12 cellular contexts compared by ENCODE assay signal in the genomic region with DNA sequence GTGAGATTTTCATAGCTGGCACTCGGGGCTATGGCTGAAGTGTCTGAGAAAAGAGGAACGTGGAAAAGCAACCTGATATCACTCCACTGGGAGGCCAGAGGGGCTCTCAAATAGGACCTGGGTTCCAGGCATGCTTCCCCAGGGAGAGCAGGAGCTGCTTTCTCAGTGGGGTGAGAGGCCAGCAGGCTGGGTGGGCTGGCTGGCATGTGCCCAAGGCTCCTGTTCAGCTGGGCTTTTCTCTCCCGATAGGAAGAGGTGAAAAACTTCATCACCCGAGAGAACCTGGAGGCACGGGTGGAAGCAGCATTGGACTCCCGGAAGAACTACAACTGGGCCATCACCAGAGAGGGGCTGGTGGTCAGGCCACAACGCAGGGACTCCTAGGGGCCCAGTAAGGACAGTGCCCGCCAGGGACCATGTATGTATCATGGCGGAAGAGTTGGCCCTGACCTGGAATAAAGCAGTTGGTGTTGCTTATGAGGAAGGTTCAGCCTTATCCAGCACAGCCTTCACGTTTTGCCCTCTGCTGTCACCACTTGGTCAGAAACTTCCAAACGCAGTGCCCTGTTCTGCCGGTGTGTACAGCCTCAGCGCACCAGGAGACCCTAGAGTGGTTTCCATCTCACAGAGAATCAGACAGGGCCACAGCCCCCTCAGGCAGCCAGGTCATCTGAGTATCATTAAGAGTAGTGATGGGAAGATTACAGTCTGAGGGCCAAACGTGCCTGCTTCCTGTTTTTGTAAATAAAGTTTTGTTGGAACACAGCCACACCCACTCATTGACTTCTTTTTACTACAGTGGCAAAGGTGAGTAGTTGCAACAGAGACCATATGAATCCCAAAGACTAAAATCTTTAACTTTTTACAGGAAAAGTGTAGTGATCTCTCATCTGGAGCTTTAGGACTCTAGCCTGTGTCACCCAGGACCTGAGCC. TPM values are rescaled to one million over a fixed set of nuclear protein-coding genes. Genes with fewer than 3 reads are reported as not detected.
A peak's percentile ranks its signal among the peaks of the same experiment; 100 is the strongest.
DNase-seq lines count a peak whose midpoint lies in the region; ATAC-seq and TF ChIP-seq lines count a peak whose summit lies in the region.
"Had no signal": no experiment of that assay in that cellular context is flagged by ENCODE, and none has a peak within 500 bp of the region (broad histone marks: within the 10 kb centered on the region; RNA-seq: fewer than 3 reads in every experiment).

No MANE protein-coding gene starts in this region.

- no peaks in the 10 kb centered on the region for H3K9me3 Mint-ChIP-seq in activated CD8-positive, alpha-beta memory T cell treated with anti-CD3 and anti-CD28 coated beads, Interleukin-2, amount 10 ng/mL, durations not matched to agents 7 days and 5 days (ENCODE audit: low read depth)
- no peaks in the 10 kb centered on the region for H3K9me3 Mint-ChIP-seq in chondrocyte (ENCODE audit: low read depth)

- intact Hi-C loops in OCI-LY7 (cut with micrococcal nuclease; ENCODE audit: unreplicated experiment), result no loop called here

- H3K4me2 ChIP-seq in OCI-LY7 (ENCODE audit: low read length), result peak overlapping the region; percentile 83; the same call in 1 of the 2 replicates
- H3K4me2 ChIP-seq in skeletal muscle satellite cell (ENCODE audit: low read length), result peak overlapping the region; percentile 94

- H3K4me3 Mint-ChIP-seq in activated CD8-positive, alpha-beta memory T cell treated with anti-CD3 and anti-CD28 coated beads, Interleukin-2, amount 10 ng/mL, durations not matched to agents 7 days and 5 days, result peak overlapping the region; percentile 87
- H3K4me3 Mint-ChIP-seq in chondrocyte (ENCODE audit: unreplicated experiment), result peak overlapping the region; percentile 86

- H3K9me2 ChIP-seq in OCI-LY7 (ENCODE audit: insufficient read depth, low read length), result no peaks in the 10 kb centered on the region

- H3K79me2 ChIP-seq in OCI-LY7 (ENCODE audit: insufficient read depth, low read depth, low read length), result peaks cover 14% of the 10 kb centered on the region

- H3K36me3 ChIP-seq in OCI-LY7 (ENCODE audit: insufficient read depth, low read length), result peaks cover 35% of the 10 kb centered on the region
- peaks cover 29% of the 10 kb centered on the region for H3K36me3 ChIP-seq in skeletal muscle satellite cell (ENCODE audit: insufficient read depth, low read length)
- H3K36me3 ChIP-seq: ovary had no signal

- ATAC-seq in activated CD8-positive, alpha-beta memory T cell treated with anti-CD3 and anti-CD28 coated beads, Interleukin-2, amount 10 ng/mL, durations not matched to agents 7 days and 5 days, result no peak
- ATAC-seq in HG03039 (IDR thresholded peaks at IDR 0.05; ENCODE audit: unreplicated experiment), result no peak
- no peak for ATAC-seq in HG03095 (IDR thresholded peaks at IDR 0.05; ENCODE audit: unreplicated experiment)

- H3K9me3 ChIP-seq in OCI-LY7 (ENCODE audit: low read length) (no peaks in the 10 kb centered on the region), skeletal muscle satellite cell (replicated peaks; ENCODE audit: low read length) (no peaks in the 10 kb centered on the region)
- H3K9me3 ChIP-seq: adrenal gland, ovary, transverse colon had no signal

- H3K36me3 Mint-ChIP-seq in activated CD8-positive, alpha-beta memory T cell treated with anti-CD3 and anti-CD28 coated beads, Interleukin-2, amount 10 ng/mL, durations not matched to agents 7 days and 5 days, result peaks cover 17% of the 10 kb centered on the region
- peaks cover 14% of the 10 kb centered on the region for H3K36me3 Mint-ChIP-seq in chondrocyte (ENCODE audit: low read depth)

- BruUV-seq in OCI-LY7 (replicated peaks; lab: Mats Ljungman, UMichigan), result TSS peak; percentile 87

- no peaks in the 10 kb centered on the region for H4K20me1 ChIP-seq in OCI-LY7 (ENCODE audit: insufficient read depth, low read length)

- no peaks in the 10 kb centered on the region for H3K27me3 Mint-ChIP-seq in activated CD8-positive, alpha-beta memory T cell treated with anti-CD3 and anti-CD28 coated beads, Interleukin-2, amount 10 ng/mL, durations not matched to agents 7 days and 5 days
- H3K27me3 Mint-ChIP-seq in chondrocyte (ENCODE audit: low read depth), result no peaks in the 10 kb centered on the region

- H3K4me1 Mint-ChIP-seq in activated CD8-positive, alpha-beta memory T cell treated with anti-CD3 and anti-CD28 coated beads, Interleukin-2, amount 10 ng/mL, durations not matched to agents 7 days and 5 days, result peaks cover 37% of the 10 kb centered on the region
- peaks cover 16% of the 10 kb centered on the region for H3K4me1 Mint-ChIP-seq in chondrocyte (ENCODE audit: low read depth)

- POLR2A ChIA-PET in OCI-LY7 (lab: Charles Lee), result no interaction called here
- POLR2A ChIA-PET in HEK293T (lab: Yijun Ruan, JAX), result no interaction called here

- H2AFZ ChIP-seq in OCI-LY7 (ENCODE audit: low read length), result no peak overlapping the region

- H3K27ac ChIP-seq in OCI-LY7 (ENCODE audit: low read depth, low read length, poor library complexity, severe bottlenecking), result no peak overlapping the region
- H3K27ac ChIP-seq: epithelial cell of prostate, ovary had no signal

- no peak overlapping the region for H3K9ac ChIP-seq in skeletal muscle satellite cell (ENCODE audit: low read depth, low read length)

- H3K4me1 ChIP-seq in OCI-LY7 (ENCODE audit: insufficient read depth, low read length, poor library complexity, severe bottlenecking) (peaks cover 13% of the 10 kb centered on the region), skeletal muscle satellite cell (ENCODE audit: control insufficient read depth, insufficient read depth, low read length) (peaks cover 21% of the 10 kb centered on the region)

- H3K27me3 ChIP-seq in skeletal muscle satellite cell (ENCODE audit: control insufficient read depth, insufficient read depth, low read length), result no peaks in the 10 kb centered on the region
- H3K27me3 ChIP-seq: adrenal gland, ovary, transverse colon had no signal

- no peak overlapping the region for H3K27ac Mint-ChIP-seq in activated CD8-positive, alpha-beta memory T cell treated with anti-CD3 and anti-CD28 coated beads, Interleukin-2, amount 10 ng/mL, durations not matched to agents 7 days and 5 days
- H3K27ac Mint-ChIP-seq in chondrocyte (ENCODE audit: unreplicated experiment), result no peak overlapping the region

- DNase-seq in activated CD8-positive, alpha-beta memory T cell treated with anti-CD3 and anti-CD28 coated beads, Interleukin-2, amount 10 ng/mL, durations not matched to agents 7 days and 5 days, result no peak
- no peak for DNase-seq in activated CD8-positive, alpha-beta memory T cell treated with anti-CD3 and anti-CD28 coated beads for 24 hours
- no peak for DNase-seq in OCI-LY7 (ENCODE audit: low spot score)
- DNase-seq in chondrocyte (ENCODE audit: low spot score), result no peak
- DNase-seq in HEK293T (ENCODE audit: extremely low spot score), result no peak
- DNase-seq: transverse colon had no signal

- H3K4me3 ChIP-seq in OCI-LY7 (ENCODE audit: low read depth, low read length, poor library complexity, severe bottlenecking) (peak overlapping the region; percentile 78), skeletal muscle satellite cell (ENCODE audit: low read length) (no peak overlapping the region)

- TF ChIP-seq CTCF in OCI-LY7 (conservative IDR thresholded peaks at IDR 0.05; ENCODE audit: low read length) (no peak), chondrocyte (IDR thresholded peaks at IDR 0.05) (no peak)

- CTCF ChIA-PET in activated CD8-positive, alpha-beta memory T cell treated with anti-CD3 and anti-CD28 coated beads, Interleukin-2, amount 10 ng/mL, durations not matched to agents 7 days and 5 days (lab: Charles Lee), result no interaction called here
- CTCF ChIA-PET in OCI-LY7 (lab: Charles Lee; ENCODE audit: unreplicated experiment), result no interaction called here
- CTCF ChIA-PET in HEK293T (lab: Yijun Ruan, JAX), result no interaction called here

TF ChIP-seq in HEK293T, 16 proteins besides CTCF, POLR2A, EP300 and RAD21:
- TF ChIP-seq HDGF (IDR thresholded peaks at IDR 0.05; ENCODE audit: borderline replicate concordance) (no peak), LEF1 (IDR thresholded peaks at IDR 0.05; ENCODE audit: borderline replicate concordance) (no peak), CTBP1 (IDR thresholded peaks at IDR 0.05; ENCODE audit: borderline replicate concordance) (no peak), ARNT (IDR thresholded peaks at IDR 0.05) (no peak), ZNF384 (IDR thresholded peaks at IDR 0.05) (no peak)

RNA-seq across cellular contexts. Expression of a gene that starts 1.9 kb away (rescaled TPM):
- 10 to 100 TPM; 43.0 to 46.7 TPM for total RNA-seq in activated CD8-positive, alpha-beta memory T cell treated with anti-CD3 and anti-CD28 coated beads, Interleukin-2, amount 10 ng/mL, durations not matched to agents 7 days and 5 days
- 78.1 and 85.8 TPM in 2 replicates for total RNA-seq in OCI-LY7 (2014; rRNA removed; shearing (Covaris generic))
- total RNA-seq in OCI-LY7 (2022) (73.2 and 73.3 TPM in 2 replicates), chondrocyte (30.9 to 41.2 TPM (median 31.0 TPM) in 3 replicates)
- total RNA-seq in skeletal muscle satellite cell (2012; rRNA removed), result 31.9 and 47.7 TPM in 2 replicates

RNA-seq across cellular contexts. Expression of a gene that starts 4.3 kb away (rescaled TPM):
- total RNA-seq in activated CD8-positive, alpha-beta memory T cell treated with anti-CD3 and anti-CD28 coated beads, Interleukin-2, amount 10 ng/mL, durations not matched to agents 7 days and 5 days, result under 1 TPM; 0.55 to 0.63 TPM
- 0.44 and 0.98 TPM in 2 replicates for total RNA-seq in OCI-LY7 (2014; rRNA removed; shearing (Covaris generic))
- total RNA-seq in OCI-LY7 (2022) (0.61 and 1.1 TPM in 2 replicates), chondrocyte (0.94 TPM in 1 of 3 replicates, not detected in the others)
- 0.25 and 0.44 TPM in 2 replicates for total RNA-seq in skeletal muscle satellite cell (2012; rRNA removed)
- total RNA-seq: transverse colon had no signal

RNA-seq across cellular contexts. Expression of a gene that starts 23.7 kb away (rescaled TPM):
- total RNA-seq in activated CD8-positive, alpha-beta memory T cell treated with anti-CD3 and anti-CD28 coated beads, Interleukin-2, amount 10 ng/mL, durations not matched to agents 7 days and 5 days, result not detected
- not detected in 2 replicates for total RNA-seq in OCI-LY7 (2014; rRNA removed; shearing (Covaris generic))
- total RNA-seq in OCI-LY7 (2022) (not detected in 2 replicates), chondrocyte (not detected in 3 replicates)
- not detected in 2 replicates for total RNA-seq in skeletal muscle satellite cell (2012; rRNA removed)
- total RNA-seq: transverse colon had no signal

RNA-seq across cellular contexts. Expression of a gene that starts 36.8 kb away (rescaled TPM):
- total RNA-seq in activated CD8-positive, alpha-beta memory T cell treated with anti-CD3 and anti-CD28 coated beads, Interleukin-2, amount 10 ng/mL, durations not matched to agents 7 days and 5 days, result not detected
- not detected in 2 replicates for total RNA-seq in OCI-LY7 (2014; rRNA removed; shearing (Covaris generic))
- total RNA-seq in OCI-LY7 (2022) (not detected in 2 replicates), chondrocyte (not detected in 3 replicates)
- not detected in 2 replicates for total RNA-seq in skeletal muscle satellite cell (2012; rRNA removed)
- total RNA-seq: ovary, transverse colon had no signal
